ENCODE assay signal across 1 cellular context in the genomic region with DNA sequence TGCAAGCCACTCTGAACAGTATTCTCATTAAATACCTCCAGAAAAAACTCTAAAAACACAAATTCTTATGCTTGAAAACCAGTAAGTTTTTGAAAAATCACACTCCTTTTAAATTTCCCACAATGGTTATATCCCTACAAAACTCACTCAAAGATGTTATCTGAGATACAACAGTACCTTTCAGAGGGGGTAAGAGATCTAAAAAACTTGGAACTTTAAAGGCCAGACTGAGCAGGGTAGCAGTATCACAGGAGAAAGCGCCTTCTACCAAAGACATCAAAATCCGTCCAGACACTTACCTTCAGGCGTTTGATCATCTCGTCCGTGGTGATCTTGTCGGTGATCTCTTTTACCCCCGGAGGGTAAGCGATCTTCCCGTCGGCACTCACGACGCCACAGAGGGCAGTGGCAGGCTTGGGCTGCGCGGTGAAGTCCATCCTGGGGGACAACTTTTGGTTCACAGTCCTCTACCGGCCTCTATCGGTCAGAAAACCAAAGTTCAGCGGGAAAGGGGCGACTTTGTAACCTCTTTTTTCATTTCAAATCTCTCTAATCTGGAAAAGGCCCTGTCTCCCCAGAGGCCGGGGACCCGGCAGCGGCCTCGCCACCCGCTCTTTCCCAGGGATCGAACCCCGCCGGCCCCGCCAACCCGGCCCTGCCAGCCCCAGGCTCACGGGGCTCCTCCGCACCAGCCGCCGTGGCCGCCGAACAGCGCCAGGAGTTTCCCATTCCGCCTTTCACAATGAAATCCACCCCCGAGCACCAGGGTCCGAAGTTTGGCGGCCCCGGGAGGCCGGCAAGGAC.
TF ChIP-seq lines count a peak whose summit lies in the region.

No MANE protein-coding gene starts in this region.

TF ChIP-seq in IMR-90, 13 proteins besides CTCF, POLR2A, EP300 and RAD21 (continued from another document):
- TF ChIP-seq MAFK (IDR thresholded peaks at IDR 0.05; ENCODE audit: low read depth, low read length) (no peak), NFE2L2 (IDR thresholded peaks at IDR 0.05; ENCODE audit: low read depth, low read length) (no peak), RCOR1 (IDR thresholded peaks at IDR 0.05; ENCODE audit: insufficient replicate concordance, low read length) (no peak), CHD1 (IDR thresholded peaks at IDR 0.05; ENCODE audit: low read depth, low read length) (0 out of 2 replicates have a peak, but pooled peaks have one; percentile 42), CEBPB (IDR thresholded peaks at IDR 0.05; ENCODE audit: low read depth, low read length) (no peak)
- TF ChIP-seq, protein P1, sequence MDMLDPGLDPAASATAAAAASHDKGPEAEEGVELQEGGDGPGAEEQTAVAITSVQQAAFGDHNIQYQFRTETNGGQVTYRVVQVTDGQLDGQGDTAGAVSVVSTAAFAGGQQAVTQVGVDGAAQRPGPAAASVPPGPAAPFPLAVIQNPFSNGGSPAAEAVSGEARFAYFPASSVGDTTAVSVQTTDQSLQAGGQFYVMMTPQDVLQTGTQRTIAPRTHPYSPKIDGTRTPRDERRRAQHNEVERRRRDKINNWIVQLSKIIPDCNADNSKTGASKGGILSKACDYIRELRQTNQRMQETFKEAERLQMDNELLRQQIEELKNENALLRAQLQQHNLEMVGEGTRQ (IDR thresholded peaks at IDR 0.05; ENCODE audit: low read depth, low read length) = 0 out of 2 replicates have a peak, but pooled peaks have one; percentile 2
